2 cellular contexts compared by ENCODE assay signal in genomic region chr17:78815696-78816095, GRCh38.
TF ChIP-seq lines count a peak whose summit lies in the region.

No MANE protein-coding gene starts in this region.

TF ChIP-seq in HepG2, 621 proteins besides CTCF, POLR2A, EP300 and RAD21:
- TF ChIP-seq FOSL2 (CRISPR knock-in tag; IDR thresholded peaks at IDR 0.05) (no peak), RNF2 (conservative IDR thresholded peaks at IDR 0.05; ENCODE audit: low read depth) (no peak), JUNB (CRISPR knock-in tag; IDR thresholded peaks at IDR 0.05; ENCODE audit: borderline replicate concordance) (no peak), SSRP1 (CRISPR knock-in tag; IDR thresholded peaks at IDR 0.05) (0 out of 2 replicates have a peak, but pooled peaks have one; percentile 51), MBD4 (IDR thresholded peaks at IDR 0.05; ENCODE audit: borderline replicate concordance, low read length) (no peak), ZNF646 (CRISPR knock-in tag; IDR thresholded peaks at IDR 0.05) (no peak), ZNF709 (CRISPR knock-in tag; IDR thresholded peaks at IDR 0.05) (no peak), RBM22 (optimal IDR thresholded peaks at IDR 0.05; ENCODE audit: low read length) (peak; percentile 36), ZNF496 (CRISPR knock-in tag; IDR thresholded peaks at IDR 0.05; ENCODE audit: insufficient replicate concordance) (no peak), NONO (IDR thresholded peaks at IDR 0.05) (no peak), NONO (CRISPR knock-in tag; conservative IDR thresholded peaks at IDR 0.05) (0 out of 2 replicates have a peak, but pooled peaks have one; percentile 20), ZNF710 (CRISPR knock-in tag; IDR thresholded peaks at IDR 0.05; ENCODE audit: borderline replicate concordance) (no peak), POLR2AphosphoS5 (IDR thresholded peaks at IDR 0.05; ENCODE audit: low read depth, low read length) (no peak)
- TF ChIP-seq, protein P1, sequence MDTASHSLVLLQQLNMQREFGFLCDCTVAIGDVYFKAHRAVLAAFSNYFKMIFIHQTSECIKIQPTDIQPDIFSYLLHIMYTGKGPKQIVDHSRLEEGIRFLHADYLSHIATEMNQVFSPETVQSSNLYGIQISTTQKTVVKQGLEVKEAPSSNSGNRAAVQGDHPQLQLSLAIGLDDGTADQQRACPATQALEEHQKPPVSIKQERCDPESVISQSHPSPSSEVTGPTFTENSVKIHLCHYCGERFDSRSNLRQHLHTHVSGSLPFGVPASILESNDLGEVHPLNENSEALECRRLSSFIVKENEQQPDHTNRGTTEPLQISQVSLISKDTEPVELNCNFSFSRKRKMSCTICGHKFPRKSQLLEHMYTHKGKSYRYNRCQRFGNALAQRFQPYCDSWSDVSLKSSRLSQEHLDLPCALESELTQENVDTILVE (CRISPR knock-in tag; IDR thresholded peaks at IDR 0.05) = no peak
- TF ChIP-seq, protein P2, sequence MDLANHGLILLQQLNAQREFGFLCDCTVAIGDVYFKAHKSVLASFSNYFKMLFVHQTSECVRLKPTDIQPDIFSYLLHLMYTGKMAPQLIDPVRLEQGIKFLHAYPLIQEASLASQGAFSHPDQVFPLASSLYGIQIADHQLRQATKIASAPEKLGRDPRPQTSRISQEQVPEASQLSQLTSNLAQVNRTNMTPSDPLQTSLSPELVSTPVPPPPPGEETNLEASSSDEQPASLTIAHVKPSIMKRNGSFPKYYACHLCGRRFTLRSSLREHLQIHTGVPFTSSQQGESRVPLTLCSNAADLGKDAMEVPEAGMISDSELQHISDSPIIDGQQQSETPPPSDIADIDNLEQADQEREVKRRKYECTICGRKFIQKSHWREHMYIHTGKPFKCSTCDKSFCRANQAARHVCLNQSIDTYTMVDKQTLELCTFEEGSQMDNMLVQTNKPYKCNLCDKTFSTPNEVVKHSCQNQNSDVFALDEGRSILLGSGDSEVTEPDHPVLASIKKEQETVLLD (CRISPR knock-in tag; IDR thresholded peaks at IDR 0.05; ENCODE audit: low read depth) = 0 out of 2 replicates have a peak, but pooled peaks have one; percentile 28

TF ChIP-seq in HEK293T, 16 proteins besides CTCF, POLR2A, EP300 and RAD21:
- TF ChIP-seq ZNF384 (IDR thresholded peaks at IDR 0.05) (no peak), TARDBP (IDR thresholded peaks at IDR 0.05) (0 out of 2 replicates have a peak, but pooled peaks have one; percentile 45), L3MBTL2 (conservative IDR thresholded peaks at IDR 0.05) (no peak), ARNT (IDR thresholded peaks at IDR 0.05) (no peak)
